Comparison of ENCODE assay signal across 25 cellular contexts in the genomic region with DNA sequence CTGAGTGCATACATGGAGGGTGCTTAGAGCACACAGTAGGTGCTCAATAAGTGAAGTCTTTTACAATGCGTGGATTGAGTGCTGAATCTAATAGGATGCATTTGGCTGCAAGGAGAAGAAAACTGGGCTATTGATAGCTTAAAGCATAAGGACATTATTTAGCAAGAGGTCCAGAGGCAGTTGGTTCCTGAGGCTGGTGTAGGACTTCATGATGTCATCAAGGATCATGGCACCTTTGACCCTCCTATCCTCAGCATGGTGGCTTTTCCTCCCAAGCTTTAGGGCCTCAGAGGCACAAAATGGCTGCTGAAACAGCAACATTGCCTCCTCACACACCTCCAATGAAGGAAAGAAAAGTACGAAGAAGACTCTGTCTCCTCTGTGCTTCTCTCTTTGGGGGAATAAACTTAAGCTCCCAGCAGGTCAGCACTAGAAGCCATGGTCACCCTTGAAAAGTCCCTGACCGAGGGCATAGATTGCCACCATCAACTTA. TPM values are rescaled to one million over a fixed set of nuclear protein-coding genes. Genes with fewer than 3 reads are reported as not detected.
DNase-seq lines count a peak whose midpoint lies in the region; ATAC-seq, FAIRE-seq and TF ChIP-seq lines count a peak whose summit lies in the region.
"Had no signal": no experiment of that assay in that cellular context is flagged by ENCODE, and none has a peak within 500 bp of the region (broad histone marks: within the 10 kb centered on the region; RNA-seq: fewer than 3 reads in every experiment).

No MANE protein-coding gene starts in this region.

- DNase-seq in A673 (ENCODE audit: low spot score) (no peak), PC-3 (no peak), endothelial cell (ENCODE audit: low spot score) (no peak), stomach (no peak), AG08396 (ENCODE audit: low spot score) (no peak), GM19239 (ENCODE audit: insufficient read length, low spot score) (no peak), dermis blood vessel endothelial cell (no peak)
- DNase-seq: ACHN; activated CD4-positive, alpha-beta T cell treated with anti-CD3 and anti-CD28 coated beads, Interleukin-2, amount 50 U/mL, for 48 hours; activated CD8-positive, alpha-beta memory T cell treated with anti-CD3 and anti-CD28 coated beads, Interleukin-2, amount 50 U/mL, for 4 hours; central memory CD4-positive, alpha-beta T cell; HCEC 1CT; NCI-H1092 treated with DMSO at 0.1 percent for 48 hours; NCI-H1930; NCI-H226; SIG-M5; stimulated activated CD4-positive, alpha-beta T cell treated with anti-CD3 and anti-CD28 coated beads, Interleukin-12 subunit alpha, Interleukin-12 subunit beta, amount 100 ng/mL, for 4 hours; stimulated activated CD4-positive, alpha-beta T cell treated with anti-CD3 and anti-CD28 coated beads, Interleukin-4, amount 100 ng/mL, for 4 hours; stimulated activated naive CD4-positive, alpha-beta T cell treated with Interleukin-2 at 50 U/mL for 16 hours had no signal

- H3K9me3 ChIP-seq in A673 (ENCODE audit: low read depth, low read length, poor library complexity, severe bottlenecking) (no peaks in the 10 kb centered on the region), PC-3 (ENCODE audit: low read length) (no peaks in the 10 kb centered on the region), stomach (no peaks in the 10 kb centered on the region)
- H3K9me3 ChIP-seq: heart left ventricle, ovary, tibial nerve had no signal

- TF ChIP-seq CTCF in A673 (conservative IDR thresholded peaks at IDR 0.05; ENCODE audit: low read depth, low read length) (no peak), PC-3 (conservative IDR thresholded peaks at IDR 0.05; ENCODE audit: low read depth, low read length) (no peak), endothelial cell (IDR thresholded peaks at IDR 0.05; ENCODE audit: unreplicated experiment) (no peak), stomach (IDR thresholded peaks at IDR 0.05) (no peak)

- no peak overlapping the region for H3K27ac Mint-ChIP-seq in endothelial cell (ENCODE audit: unreplicated experiment)
- H3K27ac Mint-ChIP-seq: activated naive CD4-positive, alpha-beta T cell treated with anti-CD3 and anti-CD28 coated beads, Interleukin-2, amount 50 U/mL, for 24 hours; memory B cell had no signal

- H4K20me1 ChIP-seq in PC-3 (ENCODE audit: low read length): no peaks in the 10 kb centered on the region

- H3K36me3 ChIP-seq in A673 (ENCODE audit: insufficient read depth, low read length, poor library complexity, severe bottlenecking) (no peaks in the 10 kb centered on the region), PC-3 (ENCODE audit: low read depth, low read length) (no peaks in the 10 kb centered on the region), stomach (no peaks in the 10 kb centered on the region)
- H3K36me3 ChIP-seq: heart left ventricle, ovary, tibial nerve had no signal

- peaks cover 3% of the 10 kb centered on the region for H3K36me3 Mint-ChIP-seq in endothelial cell (ENCODE audit: low read depth, unreplicated experiment)
- H3K36me3 Mint-ChIP-seq: activated naive CD4-positive, alpha-beta T cell treated with anti-CD3 and anti-CD28 coated beads, Interleukin-2, amount 50 U/mL, for 24 hours; memory B cell had no signal

- H3K27me3 Mint-ChIP-seq in endothelial cell (ENCODE audit: unreplicated experiment): peaks cover 8% of the 10 kb centered on the region
- H3K27me3 Mint-ChIP-seq: memory B cell had no signal

- H3K27ac ChIP-seq in A673 (ENCODE audit: low read depth, low read length, poor library complexity, severe bottlenecking) (peak overlapping the region; percentile 80), PC-3 (ENCODE audit: low read length) (no peak overlapping the region), stomach (peak overlapping the region in 4 of 5 donors; percentile 48 to 70 (median 56))
- H3K27ac ChIP-seq: ovary had no signal

- peaks cover 40% of the 10 kb centered on the region for H3K4me1 ChIP-seq in A673 (ENCODE audit: insufficient read depth, low read length, poor library complexity, severe bottlenecking)
- H3K4me1 ChIP-seq in PC-3 (ENCODE audit: insufficient read depth, low read length): peaks cover 46% of the 10 kb centered on the region
- peaks cover 17 to 61% (median 32%) of the 10 kb centered on the region in 4 donors for H3K4me1 ChIP-seq in stomach

- H3K27me3 ChIP-seq in A673 (replicated peaks; ENCODE audit: insufficient read depth, low read depth, low read length, poor library complexity) (no peaks in the 10 kb centered on the region), PC-3 (ENCODE audit: low read length) (no peaks in the 10 kb centered on the region), stomach (peaks cover 0 to 21% (median 3%) of the 10 kb centered on the region in 3 donors)
- H3K27me3 ChIP-seq: heart left ventricle, ovary, tibial nerve had no signal

- 90 to 100% (median 97%) methylated on average over 3 of the region's 3 CpGs for WGBS in stomach, 5 donors

- FAIRE-seq in GM19239 (lab: Jason Lieb, UNC): no peak

- intact Hi-C loops in A673 (cut with micrococcal nuclease; ENCODE audit: unreplicated experiment) (no loop called here), PC-3 (cut with micrococcal nuclease) (no loop called here), stomach (cut with DNase I; ENCODE audit: low total_unique reads) (no loop called here)

- TF ChIP-seq EP300 in stomach (IDR thresholded peaks at IDR 0.05): no peak

- no peaks in the 10 kb centered on the region for H3K9me2 ChIP-seq in PC-3 (replicated peaks; ENCODE audit: low read length)

- no peaks in the 10 kb centered on the region for H3F3A ChIP-seq in PC-3 (ENCODE audit: low read length, unreplicated experiment)

- no peaks in the 10 kb centered on the region for H3K9me3 Mint-ChIP-seq in endothelial cell (ENCODE audit: unreplicated experiment)
- H3K9me3 Mint-ChIP-seq: activated naive CD4-positive, alpha-beta T cell treated with anti-CD3 and anti-CD28 coated beads, Interleukin-2, amount 50 U/mL, for 24 hours; memory B cell had no signal

- no peak for ATAC-seq in PC-3
- ATAC-seq in GM19452 (IDR thresholded peaks at IDR 0.05; ENCODE audit: unreplicated experiment): no peak

- CTCF ChIA-PET in A673 (lab: Charles Lee): interaction anchor here (1.5 kb wide), 1 partner anchor 173 kb away, joined by 3 read pairs; no protein-coding TSS in a partner anchor
- CTCF ChIA-PET in PC-3 (lab: Charles Lee): no interaction called here

- 0 out of 2 replicates have a peak overlapping the region, but pooled peaks have one; percentile 29 for H2AFZ ChIP-seq in PC-3 (ENCODE audit: low read length)

- H3K4me1 Mint-ChIP-seq in endothelial cell (ENCODE audit: unreplicated experiment): peaks cover 16% of the 10 kb centered on the region

- BruUV-seq in A673 (replicated peaks; lab: Mats Ljungman, UMichigan) (no TSS peak), PC-3 (replicated peaks; lab: Mats Ljungman, UMichigan) (no TSS peak)

- POLR2A ChIA-PET in A673 (lab: Charles Lee; ENCODE audit: low non-redundant PET) (no interaction called here), PC-3 (lab: Charles Lee; ENCODE audit: unreplicated experiment) (no interaction called here)

- TF ChIP-seq POLR2A in stomach (IDR thresholded peaks at IDR 0.05): no peak

- H3K9ac ChIP-seq in PC-3 (ENCODE audit: low read length): no peak overlapping the region

- peak overlapping the region; percentile 27 for H3K4me3 Mint-ChIP-seq in endothelial cell (ENCODE audit: unreplicated experiment)
- H3K4me3 Mint-ChIP-seq: activated naive CD4-positive, alpha-beta T cell treated with anti-CD3 and anti-CD28 coated beads, Interleukin-2, amount 50 U/mL, for 24 hours; memory B cell had no signal

- peak overlapping the region; percentile 44; the same call in 1 of the 2 replicates for H3K4me2 ChIP-seq in PC-3 (ENCODE audit: low read length)

- no peak overlapping the region for H3K4me3 ChIP-seq in A673 (ENCODE audit: low read depth, low read length, poor library complexity, severe bottlenecking)
- no peak overlapping the region for H3K4me3 ChIP-seq in PC-3 (ENCODE audit: low read length)
- no peak overlapping the region for H3K4me3 ChIP-seq in stomach
- H3K4me3 ChIP-seq: heart left ventricle, ovary, tibial nerve had no signal

- H3K79me2 ChIP-seq in PC-3 (ENCODE audit: low read length): peaks cover 15% of the 10 kb centered on the region

RNA-seq across cellular contexts. Expression of gene PREX1, which starts 3.1 kb away (rescaled TPM):
- 145 and 174 TPM in 2 replicates for total RNA-seq in A673 (2021)
- total RNA-seq in PC-3 (2014; rRNA removed): 18.9 and 22.1 TPM in 2 replicates
- total RNA-seq in endothelial cell (ENCODE audit: unreplicated experiment): 248 TPM
- 10 to 100 TPM in 3 of 5 donors, 1 to 10 TPM in 2; 9.0 to 25.2 (median 19.3) TPM for total RNA-seq in stomach
- 10 to 100 TPM in 2 of 3 donors, 1 to 10 TPM in 1; 5.2 to 17.4 (median 15.7) TPM for polyA plus RNA-seq in stomach
- 63.1 and 63.9 TPM in 2 replicates for total RNA-seq in dermis blood vessel endothelial cell
